ENCODE assay signal across 28 cellular contexts in genomic region chr1:161052899-161053298, GRCh38. TPM values are rescaled to one million over a fixed set of nuclear protein-coding genes. Genes with fewer than 3 reads are reported as not detected.
DNase-seq lines count a peak whose midpoint lies in the region; ATAC-seq, FAIRE-seq and TF ChIP-seq lines count a peak whose summit lies in the region.
"Had no signal": no experiment of that assay in that cellular context is flagged by ENCODE, and none has a peak within 500 bp of the region (broad histone marks: within the 10 kb centered on the region; RNA-seq: fewer than 3 reads in every experiment).

No MANE protein-coding gene starts in this region.

- H3K4me2 ChIP-seq in HepG2 (ENCODE audit: low read depth, low read length): no peak overlapping the region
- H3K4me2 ChIP-seq: SK-N-SH had no signal

- H3K9ac ChIP-seq in HepG2 (ENCODE audit: insufficient read depth, low read depth, low read length): no peak overlapping the region
- H3K9ac ChIP-seq: SK-N-SH had no signal

- peak overlapping the region; percentile 82 for H3K27ac Mint-ChIP-seq in T-helper 17 cell
- H3K27ac Mint-ChIP-seq: H9, WTC11 had no signal

- H2AFZ ChIP-seq in HepG2 (ENCODE audit: low read length): no peak overlapping the region

- CTCF ChIA-PET in HepG2 (lab: Yijun Ruan, JAX; ENCODE audit: low intra/inter-chr PET ratio, low total read pairs): no interaction called here

- no peak for ATAC-seq in HepG2
- ATAC-seq in right lobe of liver: no peak
- no peak for ATAC-seq in T-helper 17 cell
- ATAC-seq in heart right ventricle: no peak
- ATAC-seq: activated T-cell treated with anti-CD3 and anti-CD28 coated beads, Interleukin-2, amount 50 U/mL, for 72 hours; effector memory CD8-positive, alpha-beta T cell; gastroesophageal sphincter; upper lobe of right lung; WTC11 had no signal

- H3K4me1 ChIP-seq in HepG2 (ENCODE audit: insufficient read depth, low read length) (peaks cover 10% of the 10 kb centered on the region), right lobe of liver (no peaks in the 10 kb centered on the region), tibial artery (no peaks in the 10 kb centered on the region), heart right ventricle (peaks cover 0 to 14% (median 0%) of the 10 kb centered on the region in 9 donors)
- H3K4me1 ChIP-seq: esophagus muscularis mucosa, gastroesophageal sphincter, upper lobe of right lung had no signal

- H3K27ac ChIP-seq in HepG2 (ENCODE audit: extremely low read length, insufficient read depth, low read length): no peak overlapping the region
- H3K27ac ChIP-seq in right lobe of liver: no peak overlapping the region
- H3K27ac ChIP-seq in tibial artery: no peak overlapping the region
- no peak overlapping the region for H3K27ac ChIP-seq in heart right ventricle
- H3K27ac ChIP-seq: C4-2B, esophagus muscularis mucosa, gastroesophageal sphincter, upper lobe of right lung had no signal

- H3K36me3 ChIP-seq in HepG2 (replicated peaks in 1 of 2; ENCODE audit: control insufficient read depth in 1 of 2, insufficient read depth in 2 of 2, low read length in 2 of 2): no peaks in the 10 kb centered on the region
- H3K36me3 ChIP-seq in right lobe of liver: no peaks in the 10 kb centered on the region
- no peaks in the 10 kb centered on the region for H3K36me3 ChIP-seq in tibial artery
- peaks cover 0 to 84% (median 0%) of the 10 kb centered on the region in 9 donors for H3K36me3 ChIP-seq in heart right ventricle
- H3K36me3 ChIP-seq: esophagus muscularis mucosa had no signal

- H3K4me3 ChIP-seq in HepG2 (replicated peaks in 1 of 3; ENCODE audit: insufficient read depth in 1 of 3, low read depth in 2 of 3, low read length in 3 of 3) (no peak overlapping the region), right lobe of liver (no peak overlapping the region), foreskin fibroblast (ENCODE audit: low read depth in 1 of 2, low read length in 2 of 2) (no peak overlapping the region), tibial artery (no peak overlapping the region), heart right ventricle (no peak overlapping the region)
- H3K4me3 ChIP-seq: esophagus muscularis mucosa, gastroesophageal sphincter, upper lobe of right lung had no signal

- FAIRE-seq in HepG2 (lab: Jason Lieb, UNC) (no peak), GM19239 (lab: Jason Lieb, UNC) (no peak)
- FAIRE-seq: colon had no signal

- in situ Hi-C loops in HepG2 (cut with HindIII; ENCODE audit: extremely low pct_ligation_motif_present, low pct_unique_long_range_greater_than_20kb): loop anchor here (5.0 kb wide), 1 partner anchor 49 kb away; no protein-coding TSS in a partner anchor

- H3K79me2 ChIP-seq in HepG2 (ENCODE audit: insufficient read depth, low read length): no peaks in the 10 kb centered on the region

- POLR2A ChIA-PET in HepG2 (lab: Yijun Ruan, JAX): no interaction called here

- TF ChIP-seq POLR2A in HepG2 (IDR thresholded peaks at IDR 0.05; ENCODE audit: insufficient read depth in 1 of 2, low read depth in 2 of 2, low read length in 2 of 2) (no peak), right lobe of liver (IDR thresholded peaks at IDR 0.05) (no peak)

- 40% methylated on average over 2 of the region's 3 CpGs for WGBS in HepG2 (ENCODE audit: low lambda C conversion rate)
- no CpG with 5 or more reads among the region's 3 CpGs for WGBS in right lobe of liver (ENCODE audit: insufficient coverage, low coverage, low lambda C conversion rate, missing lambda C conversion rate)
- 75 to 86% methylated on average over 3 of the region's 3 CpGs for WGBS in heart right ventricle, 2 donors

- intact Hi-C loops in HepG2 (cut with micrococcal nuclease; ENCODE audit: unreplicated experiment) (no loop called here), right lobe of liver (cut with DNase I) (no loop called here), tibial artery (cut with DNase I; ENCODE audit: low total_unique reads) (no loop called here), heart right ventricle (cut with DNase I) (no loop called here)

- no peak for TF ChIP-seq EP300 in HepG2 (IDR thresholded peaks at IDR 0.05; ENCODE audit: low read depth in 2 of 2, low read length in 2 of 2)
- no peak for TF ChIP-seq EP300 in HepG2 (CRISPR knock-in tag; IDR thresholded peaks at IDR 0.05; ENCODE audit: borderline replicate concordance)

- no TSS peak for BruUV-seq in HepG2 (replicated peaks; lab: Mats Ljungman, UMichigan)

- H4K20me1 ChIP-seq in HepG2 (ENCODE audit: insufficient read depth, low read length): no peaks in the 10 kb centered on the region

- DNase-seq in HepG2 (ENCODE audit: low spot score) (no peak), right lobe of liver (no peak), T-helper 17 cell (no peak), foreskin fibroblast (peak; percentile 12 to 43), COLO668 (lab: John Stamatoyannopoulos, UW; ENCODE audit: unreplicated experiment) (no peak), GM19239 (ENCODE audit: insufficient read length, low spot score) (no peak), tibial artery (no peak), heart right ventricle (no peak)
- DNase-seq: activated T-cell treated with anti-CD3 and anti-CD28 coated beads, Interleukin-2, amount 50 U/mL, for 72 hours; DMS153; effector memory CD8-positive, alpha-beta T cell; GF-D8; H9; KG1; kidney glomerular epithelial cell; mammary epithelial cell; NCI-H2171 treated with DMSO at 0.1 percent for 48 hours; NCI-H526; retina; RPMI8226; SK-N-SH; stimulated activated CD4-positive, alpha-beta T cell treated with anti-CD3 and anti-CD28 coated beads, Interleukin-12 subunit alpha, Interleukin-12 subunit beta, amount 100 ng/mL, for 4 hours; upper lobe of right lung had no signal

- TF ChIP-seq CTCF in HepG2 (CRISPR knock-in tag; IDR thresholded peaks at IDR 0.05) (no peak), right lobe of liver (IDR thresholded peaks at IDR 0.05) (no peak), foreskin fibroblast (IDR thresholded peaks at IDR 0.05; ENCODE audit: low read depth, low read length) (no peak), tibial artery (IDR thresholded peaks at IDR 0.05) (no peak), heart right ventricle (IDR thresholded peaks at IDR 0.05) (no peak)

- H3K36me3 Mint-ChIP-seq in T-helper 17 cell (ENCODE audit: low read depth): peaks cover 14% of the 10 kb centered on the region

- H3K9me3 ChIP-seq in HepG2 (ENCODE audit: low read length) (no peaks in the 10 kb centered on the region), right lobe of liver (no peaks in the 10 kb centered on the region), T-helper 17 cell (ENCODE audit: control insufficient read depth, low read length, poor library complexity, severe bottlenecking) (no peaks in the 10 kb centered on the region), tibial artery (no peaks in the 10 kb centered on the region), heart right ventricle (no peaks in the 10 kb centered on the region)
- H3K9me3 ChIP-seq: esophagus muscularis mucosa, gastroesophageal sphincter, SK-N-SH, upper lobe of right lung had no signal

- peaks cover 24% of the 10 kb centered on the region for H3K4me1 Mint-ChIP-seq in T-helper 17 cell
- H3K4me1 Mint-ChIP-seq: H9, WTC11 had no signal

- TF ChIP-seq RAD21 in HepG2 (CRISPR knock-in tag; IDR thresholded peaks at IDR 0.05): no peak

- H3K4me3 Mint-ChIP-seq in T-helper 17 cell: no peak overlapping the region
- H3K4me3 Mint-ChIP-seq: activated T-cell treated with anti-CD3 and anti-CD28 coated beads, Interleukin-2, amount 50 U/mL, for 72 hours; effector memory CD8-positive, alpha-beta T cell; H9; WTC11 had no signal

- no peaks in the 10 kb centered on the region for H3K27me3 Mint-ChIP-seq in T-helper 17 cell
- H3K27me3 Mint-ChIP-seq: effector memory CD8-positive, alpha-beta T cell had no signal

- H3K27me3 ChIP-seq in HepG2 (ENCODE audit: control insufficient read depth in 1 of 2, insufficient read depth in 2 of 2, low read length in 2 of 2): no peaks in the 10 kb centered on the region
- no peaks in the 10 kb centered on the region for H3K27me3 ChIP-seq in right lobe of liver
- peaks cover 0 to 22% of the 10 kb centered on the region in 2 donors for H3K27me3 ChIP-seq in tibial artery
- peaks cover 0 to 39% (median 17%) of the 10 kb centered on the region in 7 donors for H3K27me3 ChIP-seq in heart right ventricle
- H3K27me3 ChIP-seq: upper lobe of right lung had no signal

RNA-seq across cellular contexts. Expression of gene USF1, which starts 7.1 kb away (rescaled TPM):
- 32.2 and 39.4 TPM in 2 replicates for total RNA-seq in HepG2 (2016; rRNA removed; fragmentation: Illumina TruSeq; extraction: Trizol)
- 10.2 and 10.9 TPM in 2 replicates for total RNA-seq in HepG2 (2016; cell fraction: cytosol; rRNA removed; fragmentation: Illumina TruSeq; extraction: Trizol; ENCODE audit: low read depth)
- 35.2 and 38.6 TPM in 2 replicates for total RNA-seq in HepG2 (2016; cell fraction: insoluble cytoplasmic fraction; rRNA removed; fragmentation: Illumina TruSeq; extraction: Trizol)
- 21.9 and 22.5 TPM in 2 replicates for total RNA-seq in HepG2 (2016; cell fraction: membrane; rRNA removed; fragmentation: Illumina TruSeq; extraction: Trizol)
- total RNA-seq in HepG2 (2016; cell fraction: nucleus; rRNA removed; fragmentation: Illumina TruSeq; extraction: Trizol): 36.9 and 43.8 TPM in 2 replicates
- polyA plus RNA-seq in HepG2 (2011; rRNA removed): 26.9 and 40.0 TPM in 2 replicates
- polyA plus RNA-seq in HepG2 (2011; cell fraction: cytosol; rRNA removed): 13.4 and 14.2 TPM in 2 replicates
- polyA plus RNA-seq in HepG2 (2011; cell fraction: nucleus; rRNA removed): 155 and 169 TPM in 2 replicates
- 15.0 and 18.0 TPM in 2 replicates for polyA plus RNA-seq in HepG2 (2012)
- 5.6 and 6.8 TPM in 2 replicates for polyA plus RNA-seq in HepG2 (2016; cell fraction: cytosol; fragmentation: Illumina TruSeq; extraction: Trizol; ENCODE audit: low read depth)
- 25.5 and 27.5 TPM in 2 replicates for polyA plus RNA-seq in HepG2 (2016; cell fraction: insoluble cytoplasmic fraction; fragmentation: Illumina TruSeq; extraction: Trizol; ENCODE audit: low read depth)
- 12.4 and 13.2 TPM in 2 replicates for polyA plus RNA-seq in HepG2 (2016; cell fraction: membrane; fragmentation: Illumina TruSeq; extraction: Trizol; ENCODE audit: low read depth)
- 90.2 and 94.9 TPM in 2 replicates for polyA plus RNA-seq in HepG2 (2016; cell fraction: nucleus; fragmentation: Illumina TruSeq; extraction: Trizol; ENCODE audit: insufficient read depth, low read depth)
- 71.6 and 214 TPM in 2 replicates for polyA minus RNA-seq in HepG2 (2011; rRNA and poly(A)+ RNA removed; ENCODE audit: low replicate concordance)
- polyA minus RNA-seq in HepG2 (2011; cell fraction: cytosol; rRNA and poly(A)+ RNA removed): 13.4 and 14.8 TPM in 2 replicates
- 21.8 and 24.0 TPM in 2 replicates for polyA minus RNA-seq in HepG2 (2011; cell fraction: nucleus; rRNA and poly(A)+ RNA removed)
- 10 to 100 TPM; 25.5 to 34.3 (median 28.1) TPM for total RNA-seq in right lobe of liver
- 10 to 100 TPM; 80.6 to 85.4 TPM for total RNA-seq in T-helper 17 cell
- 10 to 100 TPM; 23.7 to 43.6 (median 28.5) TPM for total RNA-seq in heart right ventricle
- 10 to 100 TPM; 42.4 to 55.1 TPM for polyA plus RNA-seq in heart right ventricle

RNA-seq across cellular contexts. Expression of gene TSTD1, which starts 14.1 kb away (rescaled TPM):
- total RNA-seq in HepG2 (2016; rRNA removed; fragmentation: Illumina TruSeq; extraction: Trizol) (0.31 TPM in 1 of 2 replicates, not detected in the other), right lobe of liver (10 to 100 TPM; 16.3 to 60.8 (median 28.3) TPM), T-helper 17 cell (10 to 100 TPM; 45.5 to 45.7 TPM), heart right ventricle (10 to 100 TPM in 9 of 10 donors, 1 to 10 TPM in 1; 8.0 to 18.0 (median 13.4) TPM)
- total RNA-seq in HepG2 (2016; cell fraction: cytosol; rRNA removed; fragmentation: Illumina TruSeq; extraction: Trizol; ENCODE audit: low read depth): not detected in 2 replicates
- total RNA-seq in HepG2 (2016; cell fraction: insoluble cytoplasmic fraction; rRNA removed; fragmentation: Illumina TruSeq; extraction: Trizol): 0.22 TPM in 1 of 2 replicates, not detected in the other
- total RNA-seq in HepG2 (2016; cell fraction: membrane; rRNA removed; fragmentation: Illumina TruSeq; extraction: Trizol): not detected in 2 replicates
- 0.99 TPM in 1 of 2 replicates, not detected in the other for total RNA-seq in HepG2 (2016; cell fraction: nucleus; rRNA removed; fragmentation: Illumina TruSeq; extraction: Trizol)
- polyA plus RNA-seq in HepG2 (2011; rRNA removed) (0.15 TPM in 1 of 2 replicates, not detected in the other), heart right ventricle (10 to 100 TPM; 11.8 to 15.3 TPM)
- polyA plus RNA-seq in HepG2 (2011; cell fraction: cytosol; rRNA removed): not detected in 2 replicates
- polyA plus RNA-seq in HepG2 (2011; cell fraction: nucleus; rRNA removed): 0.55 and 0.79 TPM in 2 replicates
- not detected in 2 replicates for polyA plus RNA-seq in HepG2 (2012)
- polyA plus RNA-seq in HepG2 (2016; cell fraction: cytosol; fragmentation: Illumina TruSeq; extraction: Trizol; ENCODE audit: low read depth): not detected in 2 replicates
- polyA plus RNA-seq in HepG2 (2016; cell fraction: insoluble cytoplasmic fraction; fragmentation: Illumina TruSeq; extraction: Trizol; ENCODE audit: low read depth): not detected in 2 replicates
- polyA plus RNA-seq in HepG2 (2016; cell fraction: membrane; fragmentation: Illumina TruSeq; extraction: Trizol; ENCODE audit: low read depth): not detected in 2 replicates
- polyA plus RNA-seq in HepG2 (2016; cell fraction: nucleus; fragmentation: Illumina TruSeq; extraction: Trizol; ENCODE audit: insufficient read depth, low read depth): not detected in 2 replicates
- polyA minus RNA-seq in HepG2 (2011; rRNA and poly(A)+ RNA removed; ENCODE audit: low replicate concordance): 0.28 and 1.2 TPM in 2 replicates
- polyA minus RNA-seq in HepG2 (2011; cell fraction: cytosol; rRNA and poly(A)+ RNA removed): not detected in 2 replicates
- polyA minus RNA-seq in HepG2 (2011; cell fraction: nucleus; rRNA and poly(A)+ RNA removed): 0.87 and 1.2 TPM in 2 replicates

RNA-seq across cellular contexts. Expression of gene ARHGAP30, which starts 16.8 kb away (rescaled TPM):
- total RNA-seq in HepG2 (2016; rRNA removed; fragmentation: Illumina TruSeq; extraction: Trizol) (0.20 TPM in 1 of 2 replicates, not detected in the other), right lobe of liver (1 to 10 TPM; 2.8 to 7.4 (median 3.6) TPM), T-helper 17 cell (100 to 1,000 TPM; 156 to 189 TPM), heart right ventricle (10 to 100 TPM in 1 of 10 donors, 1 to 10 TPM in 9; 1.5 to 16.4 (median 2.1) TPM)
- not detected in 2 replicates for total RNA-seq in HepG2 (2016; cell fraction: cytosol; rRNA removed; fragmentation: Illumina TruSeq; extraction: Trizol; ENCODE audit: low read depth)
- total RNA-seq in HepG2 (2016; cell fraction: insoluble cytoplasmic fraction; rRNA removed; fragmentation: Illumina TruSeq; extraction: Trizol): 0.07 and 0.37 TPM in 2 replicates
- not detected in 2 replicates for total RNA-seq in HepG2 (2016; cell fraction: membrane; rRNA removed; fragmentation: Illumina TruSeq; extraction: Trizol)
- 0.16 and 0.34 TPM in 2 replicates for total RNA-seq in HepG2 (2016; cell fraction: nucleus; rRNA removed; fragmentation: Illumina TruSeq; extraction: Trizol)
- polyA plus RNA-seq in HepG2 (2011; rRNA removed) (0.13 and 0.17 TPM in 2 replicates), heart right ventricle (1 to 10 TPM; 1.2 to 1.4 TPM)
- 0.04 and 0.05 TPM in 2 replicates for polyA plus RNA-seq in HepG2 (2011; cell fraction: cytosol; rRNA removed)
- polyA plus RNA-seq in HepG2 (2011; cell fraction: nucleus; rRNA removed): 0.61 and 0.68 TPM in 2 replicates
- 0.16 and 0.21 TPM in 2 replicates for polyA plus RNA-seq in HepG2 (2012)
- polyA plus RNA-seq in HepG2 (2016; cell fraction: cytosol; fragmentation: Illumina TruSeq; extraction: Trizol; ENCODE audit: low read depth): 0.03 TPM in 1 of 2 replicates, not detected in the other
- polyA plus RNA-seq in HepG2 (2016; cell fraction: insoluble cytoplasmic fraction; fragmentation: Illumina TruSeq; extraction: Trizol; ENCODE audit: low read depth): 0.07 and 0.09 TPM in 2 replicates
- polyA plus RNA-seq in HepG2 (2016; cell fraction: membrane; fragmentation: Illumina TruSeq; extraction: Trizol; ENCODE audit: low read depth): 0.03 and 0.05 TPM in 2 replicates
- 0.46 and 0.75 TPM in 2 replicates for polyA plus RNA-seq in HepG2 (2016; cell fraction: nucleus; fragmentation: Illumina TruSeq; extraction: Trizol; ENCODE audit: insufficient read depth, low read depth)
- polyA minus RNA-seq in HepG2 (2011; rRNA and poly(A)+ RNA removed; ENCODE audit: low replicate concordance): 0.02 and 0.09 TPM in 2 replicates
- polyA minus RNA-seq in HepG2 (2011; cell fraction: cytosol; rRNA and poly(A)+ RNA removed): not detected in 2 replicates
- polyA minus RNA-seq in HepG2 (2011; cell fraction: nucleus; rRNA and poly(A)+ RNA removed): 0.13 and 1.2 TPM in 2 replicates
- polyA plus RNA-seq: SK-N-SH had no signal

RNA-seq across cellular contexts. Expression of gene F11R, which starts 31.9 kb away (rescaled TPM):
- total RNA-seq in HepG2 (2016; rRNA removed; fragmentation: Illumina TruSeq; extraction: Trizol): 41.4 and 95.8 TPM in 2 replicates
- total RNA-seq in HepG2 (2016; cell fraction: cytosol; rRNA removed; fragmentation: Illumina TruSeq; extraction: Trizol; ENCODE audit: low read depth): 4.5 and 5.4 TPM in 2 replicates
- total RNA-seq in HepG2 (2016; cell fraction: insoluble cytoplasmic fraction; rRNA removed; fragmentation: Illumina TruSeq; extraction: Trizol): 42.0 and 91.4 TPM in 2 replicates
- total RNA-seq in HepG2 (2016; cell fraction: membrane; rRNA removed; fragmentation: Illumina TruSeq; extraction: Trizol): 13.3 and 15.6 TPM in 2 replicates
- 73.4 and 78.1 TPM in 2 replicates for total RNA-seq in HepG2 (2016; cell fraction: nucleus; rRNA removed; fragmentation: Illumina TruSeq; extraction: Trizol)
- 105 and 145 TPM in 2 replicates for polyA plus RNA-seq in HepG2 (2011; rRNA removed)
- polyA plus RNA-seq in HepG2 (2011; cell fraction: cytosol; rRNA removed): 97.9 and 106 TPM in 2 replicates
- 65.0 and 70.1 TPM in 2 replicates for polyA plus RNA-seq in HepG2 (2011; cell fraction: nucleus; rRNA removed)
- polyA plus RNA-seq in HepG2 (2012): 48.5 and 60.7 TPM in 2 replicates
- polyA plus RNA-seq in HepG2 (2016; cell fraction: cytosol; fragmentation: Illumina TruSeq; extraction: Trizol; ENCODE audit: low read depth): 4.5 and 4.7 TPM in 2 replicates
- polyA plus RNA-seq in HepG2 (2016; cell fraction: insoluble cytoplasmic fraction; fragmentation: Illumina TruSeq; extraction: Trizol; ENCODE audit: low read depth): 24.5 and 27.5 TPM in 2 replicates
- 8.6 and 9.1 TPM in 2 replicates for polyA plus RNA-seq in HepG2 (2016; cell fraction: membrane; fragmentation: Illumina TruSeq; extraction: Trizol; ENCODE audit: low read depth)
- 69.9 and 80.4 TPM in 2 replicates for polyA plus RNA-seq in HepG2 (2016; cell fraction: nucleus; fragmentation: Illumina TruSeq; extraction: Trizol; ENCODE audit: insufficient read depth, low read depth)
- polyA minus RNA-seq in HepG2 (2011; rRNA and poly(A)+ RNA removed; ENCODE audit: low replicate concordance): 95.1 and 327 TPM in 2 replicates
- polyA minus RNA-seq in HepG2 (2011; cell fraction: cytosol; rRNA and poly(A)+ RNA removed): 74.7 and 90.1 TPM in 2 replicates
- polyA minus RNA-seq in HepG2 (2011; cell fraction: nucleus; rRNA and poly(A)+ RNA removed): 27.6 and 39.4 TPM in 2 replicates
- total RNA-seq in right lobe of liver: 100 to 1,000 TPM in 1 of 6 experiments, 10 to 100 TPM in 5; 48.3 to 119 (median 65.3) TPM
- 10 to 100 TPM; 13.5 to 23.6 TPM for total RNA-seq in T-helper 17 cell
- 10 to 100 TPM in 6 of 10 donors, 1 to 10 TPM in 4; 7.1 to 22.7 (median 10.5) TPM for total RNA-seq in heart right ventricle
- polyA plus RNA-seq in heart right ventricle: 1 to 10 TPM; 7.5 to 9.9 TPM

RNA-seq across cellular contexts. Expression of gene NECTIN4, which starts 36.5 kb away (rescaled TPM):
- total RNA-seq in HepG2 (2016; rRNA removed; fragmentation: Illumina TruSeq; extraction: Trizol) (12.3 and 12.4 TPM in 2 replicates), right lobe of liver (not detected), T-helper 17 cell (not detected), heart right ventricle (under 1 TPM in 1 of 10 donors, not detected in 9; 0.19 TPM)
- total RNA-seq in HepG2 (2016; cell fraction: cytosol; rRNA removed; fragmentation: Illumina TruSeq; extraction: Trizol; ENCODE audit: low read depth): 5.2 and 6.1 TPM in 2 replicates
- 11.2 and 11.6 TPM in 2 replicates for total RNA-seq in HepG2 (2016; cell fraction: insoluble cytoplasmic fraction; rRNA removed; fragmentation: Illumina TruSeq; extraction: Trizol)
- 16.6 and 17.2 TPM in 2 replicates for total RNA-seq in HepG2 (2016; cell fraction: membrane; rRNA removed; fragmentation: Illumina TruSeq; extraction: Trizol)
- total RNA-seq in HepG2 (2016; cell fraction: nucleus; rRNA removed; fragmentation: Illumina TruSeq; extraction: Trizol): 7.8 and 11.8 TPM in 2 replicates
- polyA plus RNA-seq in HepG2 (2011; rRNA removed) (5.9 and 9.2 TPM in 2 replicates), heart right ventricle (under 1 TPM in 1 of 2 donors, not detected in 1; 0.06 TPM)
- 7.8 and 14.6 TPM in 2 replicates for polyA plus RNA-seq in HepG2 (2011; cell fraction: cytosol; rRNA removed)
- 5.3 and 7.3 TPM in 2 replicates for polyA plus RNA-seq in HepG2 (2011; cell fraction: nucleus; rRNA removed)
- 4.5 and 7.4 TPM in 2 replicates for polyA plus RNA-seq in HepG2 (2012)
- 3.2 and 3.6 TPM in 2 replicates for polyA plus RNA-seq in HepG2 (2016; cell fraction: cytosol; fragmentation: Illumina TruSeq; extraction: Trizol; ENCODE audit: low read depth)
- polyA plus RNA-seq in HepG2 (2016; cell fraction: insoluble cytoplasmic fraction; fragmentation: Illumina TruSeq; extraction: Trizol; ENCODE audit: low read depth): 8.1 and 8.9 TPM in 2 replicates
- 8.1 and 9.9 TPM in 2 replicates for polyA plus RNA-seq in HepG2 (2016; cell fraction: membrane; fragmentation: Illumina TruSeq; extraction: Trizol; ENCODE audit: low read depth)
- 10.0 and 12.0 TPM in 2 replicates for polyA plus RNA-seq in HepG2 (2016; cell fraction: nucleus; fragmentation: Illumina TruSeq; extraction: Trizol; ENCODE audit: insufficient read depth, low read depth)
- polyA minus RNA-seq in HepG2 (2011; rRNA and poly(A)+ RNA removed; ENCODE audit: low replicate concordance): 0.30 and 21.8 TPM in 2 replicates
- 1.8 and 6.0 TPM in 2 replicates for polyA minus RNA-seq in HepG2 (2011; cell fraction: cytosol; rRNA and poly(A)+ RNA removed)
- 5.8 and 10.3 TPM in 2 replicates for polyA minus RNA-seq in HepG2 (2011; cell fraction: nucleus; rRNA and poly(A)+ RNA removed)
- total RNA-seq: esophagus muscularis mucosa had no signal

Comparison
In these comparisons a context has a peak if more than half of its experiments do, and no peak if none do; other contexts are left out.
1. RNA of gene TSTD1, which starts 14.1 kb away (total RNA-seq): 45.5 to 45.7 TPM in T-helper 17 cell, 16.3 to 60.8 TPM in right lobe of liver and 8.0 to 18.0 TPM in heart right ventricle; 0.22 to 0.99 TPM in HepG2; every median in the first group is over 4 times any median in the second.
2. DNase-seq: peak in foreskin fibroblast (2 of 2); none in HepG2 (single experiment), right lobe of liver (0 of 3), T-helper 17 cell (0 of 3), COLO668 (single experiment), GM19239 (single experiment), tibial artery (0 of 2) and heart right ventricle (0 of 2).
3. RNA of gene ARHGAP30, which starts 16.8 kb away (total RNA-seq): 156 to 189 TPM in T-helper 17 cell; 2.8 to 7.4 TPM in right lobe of liver, 1.5 to 16.4 TPM in heart right ventricle and 0.07 to 0.37 TPM in HepG2; every median in the first group is over 4 times any median in the second.